In the genomic region with DNA sequence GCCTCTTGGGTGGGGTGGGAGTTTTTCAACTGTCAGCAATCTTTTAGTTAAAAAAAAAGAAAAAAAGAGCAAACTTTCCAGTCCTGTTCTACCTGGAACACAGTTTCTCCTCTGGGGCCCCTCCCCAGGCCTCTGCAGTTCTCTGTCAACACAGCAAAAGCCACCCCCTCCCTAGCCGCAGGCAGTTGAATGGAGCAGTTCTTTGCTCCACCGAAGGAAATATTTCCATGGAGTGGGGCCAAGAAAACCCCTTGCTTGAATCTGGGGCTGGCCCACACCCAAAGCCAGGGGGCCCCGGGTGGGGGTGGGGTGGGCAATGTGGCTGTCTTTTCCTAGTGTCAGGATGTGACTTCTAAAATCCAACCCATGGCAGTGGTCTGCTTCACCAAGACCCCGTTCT, we compare ENCODE assay signal across 1 cellular context.
TF ChIP-seq lines count a peak whose summit lies in the region.

No MANE protein-coding gene starts in this region.

TF ChIP-seq in K562, 482 proteins besides CTCF, POLR2A, EP300 and RAD21 (continued from another document):
- TF ChIP-seq, protein P1, sequence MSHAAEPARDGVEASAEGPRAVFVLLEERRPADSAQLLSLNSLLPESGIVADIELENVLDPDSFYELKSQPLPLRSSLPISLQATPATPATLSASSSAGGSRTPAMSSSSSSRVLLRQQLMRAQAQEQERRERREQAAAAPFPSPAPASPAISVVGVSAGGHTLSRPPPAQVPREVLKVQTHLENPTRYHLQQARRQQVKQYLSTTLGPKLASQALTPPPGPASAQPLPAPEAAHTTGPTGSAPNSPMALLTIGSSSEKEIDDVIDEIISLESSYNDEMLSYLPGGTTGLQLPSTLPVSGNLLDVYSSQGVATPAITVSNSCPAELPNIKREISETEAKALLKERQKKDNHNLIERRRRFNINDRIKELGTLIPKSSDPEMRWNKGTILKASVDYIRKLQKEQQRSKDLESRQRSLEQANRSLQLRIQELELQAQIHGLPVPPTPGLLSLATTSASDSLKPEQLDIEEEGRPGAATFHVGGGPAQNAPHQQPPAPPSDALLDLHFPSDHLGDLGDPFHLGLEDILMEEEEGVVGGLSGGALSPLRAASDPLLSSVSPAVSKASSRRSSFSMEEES (CRISPR knock-in tag; IDR thresholded peaks at IDR 0.05) = no peak
- TF ChIP-seq EWSR1 (IDR thresholded peaks at IDR 0.05; ENCODE audit: borderline replicate concordance, low read depth, partially characterized antibody) = no peak
- TF ChIP-seq NONO (IDR thresholded peaks at IDR 0.05; ENCODE audit: low read depth in 2 of 2, low read length in 1 of 2) = no peak
- TF ChIP-seq ZNF316 (IDR thresholded peaks at IDR 0.05) = peak; percentile 21; the same call in 1 of the 2 replicates
- TF ChIP-seq POLR3G (IDR thresholded peaks at IDR 0.05; ENCODE audit: extremely low read depth, insufficient read length, insufficient replicate concordance) = no peak
